In the genomic region with DNA sequence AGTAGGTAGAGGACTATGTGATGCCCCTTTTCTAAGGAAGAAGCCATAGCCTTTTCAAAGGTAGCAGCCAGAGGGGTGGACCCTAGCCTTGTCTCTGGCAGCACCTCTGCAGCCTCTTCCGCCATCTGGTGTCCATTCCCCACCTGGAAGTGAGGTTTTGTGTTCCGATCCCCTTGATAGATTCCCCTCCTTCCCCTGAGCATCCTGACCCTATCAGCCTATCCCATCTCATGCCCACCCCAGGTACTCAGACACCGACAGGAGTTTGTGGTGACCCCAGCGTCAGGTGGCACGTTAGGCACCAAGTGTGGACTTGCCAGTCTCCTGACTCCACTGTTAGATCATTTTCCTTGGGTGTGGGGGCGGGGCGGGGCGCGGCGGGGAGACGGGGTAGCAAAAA, we compare ENCODE assay signal across 1 cellular context.
TF ChIP-seq lines count a peak whose summit lies in the region.

No MANE protein-coding gene starts in this region.

TF ChIP-seq in K562, 482 proteins besides CTCF, POLR2A, EP300 and RAD21 (continued from another document):
- TF ChIP-seq, protein P1, sequence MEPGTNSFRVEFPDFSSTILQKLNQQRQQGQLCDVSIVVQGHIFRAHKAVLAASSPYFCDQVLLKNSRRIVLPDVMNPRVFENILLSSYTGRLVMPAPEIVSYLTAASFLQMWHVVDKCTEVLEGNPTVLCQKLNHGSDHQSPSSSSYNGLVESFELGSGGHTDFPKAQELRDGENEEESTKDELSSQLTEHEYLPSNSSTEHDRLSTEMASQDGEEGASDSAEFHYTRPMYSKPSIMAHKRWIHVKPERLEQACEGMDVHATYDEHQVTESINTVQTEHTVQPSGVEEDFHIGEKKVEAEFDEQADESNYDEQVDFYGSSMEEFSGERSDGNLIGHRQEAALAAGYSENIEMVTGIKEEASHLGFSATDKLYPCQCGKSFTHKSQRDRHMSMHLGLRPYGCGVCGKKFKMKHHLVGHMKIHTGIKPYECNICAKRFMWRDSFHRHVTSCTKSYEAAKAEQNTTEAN (CRISPR knock-in tag; IDR thresholded peaks at IDR 0.05) = no peak
- TF ChIP-seq HDAC8 (tag; IDR thresholded peaks at IDR 0.05) (no peak), KLF13 (tag; IDR thresholded peaks at IDR 0.05; ENCODE audit: borderline replicate concordance, low read depth) (0 out of 2 replicates have a peak, but pooled peaks have one; percentile 38), ZBTB8A (IDR thresholded peaks at IDR 0.05; ENCODE audit: partially characterized antibody) (no peak), EP400 (IDR thresholded peaks at IDR 0.05) (peak; percentile 20; the same call in 1 of the 2 replicates), JUND (IDR thresholded peaks at IDR 0.05; ENCODE audit: borderline replicate concordance, low read depth, low read length) (0 out of 2 replicates have a peak, but pooled peaks have one; percentile 13), JUND (tag; IDR thresholded peaks at IDR 0.05; ENCODE audit: borderline replicate concordance, low read depth, low read length) (no peak), FOXM1 (IDR thresholded peaks at IDR 0.05; ENCODE audit: low read depth) (no peak), FOXM1 (CRISPR knock-in tag; IDR thresholded peaks at IDR 0.05; ENCODE audit: low read depth) (0 out of 2 replicates have a peak, but pooled peaks have one; percentile 12), HNRNPUL1 (IDR thresholded peaks at IDR 0.05; ENCODE audit: low read length) (no peak), FOXK2 (conservative IDR thresholded peaks at IDR 0.05 in 1 of 2, IDR thresholded peaks at IDR 0.05 in 1 of 2; ENCODE audit: low read depth in 2 of 2) (no peak), C11orf30 (IDR thresholded peaks at IDR 0.05; ENCODE audit: low read depth) (peak; percentile 21; the same call in 1 of the 2 replicates)
- TF ChIP-seq, protein P2, sequence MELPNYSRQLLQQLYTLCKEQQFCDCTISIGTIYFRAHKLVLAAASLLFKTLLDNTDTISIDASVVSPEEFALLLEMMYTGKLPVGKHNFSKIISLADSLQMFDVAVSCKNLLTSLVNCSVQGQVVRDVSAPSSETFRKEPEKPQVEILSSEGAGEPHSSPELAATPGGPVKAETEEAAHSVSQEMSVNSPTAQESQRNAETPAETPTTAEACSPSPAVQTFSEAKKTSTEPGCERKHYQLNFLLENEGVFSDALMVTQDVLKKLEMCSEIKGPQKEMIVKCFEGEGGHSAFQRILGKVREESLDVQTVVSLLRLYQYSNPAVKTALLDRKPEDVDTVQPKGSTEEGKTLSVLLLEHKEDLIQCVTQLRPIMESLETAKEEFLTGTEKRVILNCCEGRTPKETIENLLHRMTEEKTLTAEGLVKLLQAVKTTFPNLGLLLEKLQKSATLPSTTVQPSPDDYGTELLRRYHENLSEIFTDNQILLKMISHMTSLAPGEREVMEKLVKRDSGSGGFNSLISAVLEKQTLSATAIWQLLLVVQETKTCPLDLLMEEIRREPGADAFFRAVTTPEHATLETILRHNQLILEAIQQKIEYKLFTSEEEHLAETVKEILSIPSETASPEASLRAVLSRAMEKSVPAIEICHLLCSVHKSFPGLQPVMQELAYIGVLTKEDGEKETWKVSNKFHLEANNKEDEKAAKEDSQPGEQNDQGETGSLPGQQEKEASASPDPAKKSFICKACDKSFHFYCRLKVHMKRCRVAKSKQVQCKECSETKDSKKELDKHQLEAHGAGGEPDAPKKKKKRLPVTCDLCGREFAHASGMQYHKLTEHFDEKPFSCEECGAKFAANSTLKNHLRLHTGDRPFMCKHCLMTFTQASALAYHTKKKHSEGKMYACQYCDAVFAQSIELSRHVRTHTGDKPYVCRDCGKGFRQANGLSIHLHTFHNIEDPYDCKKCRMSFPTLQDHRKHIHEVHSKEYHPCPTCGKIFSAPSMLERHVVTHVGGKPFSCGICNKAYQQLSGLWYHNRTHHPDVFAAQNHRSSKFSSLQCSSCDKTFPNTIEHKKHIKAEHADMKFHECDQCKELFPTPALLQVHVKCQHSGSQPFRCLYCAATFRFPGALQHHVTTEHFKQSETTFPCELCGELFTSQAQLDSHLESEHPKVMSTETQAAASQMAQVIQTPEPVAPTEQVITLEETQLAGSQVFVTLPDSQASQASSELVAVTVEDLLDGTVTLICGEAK (IDR thresholded peaks at IDR 0.05) = 0 out of 2 replicates have a peak, but pooled peaks have one; percentile 19
- TF ChIP-seq, protein P2 (CRISPR knock-in tag; IDR thresholded peaks at IDR 0.05) = no peak
